In genomic region chr11:67314218-67314617, GRCh38 we compare ENCODE assay signal across 1 cellular context.
TF ChIP-seq lines count a peak whose summit lies in the region.

No MANE protein-coding gene starts in this region.

TF ChIP-seq in WTC11, 78 proteins besides CTCF, POLR2A, EP300 and RAD21 (continued from another document):
- TF ChIP-seq ZSCAN18 (CRISPR knock-in tag; IDR thresholded peaks at IDR 0.05) = no peak
- TF ChIP-seq NR3C1 (CRISPR knock-in tag; conservative IDR thresholded peaks at IDR 0.05; ENCODE audit: low read depth) = no peak
- no peak for TF ChIP-seq ZNF263 (CRISPR knock-in tag; IDR thresholded peaks at IDR 0.05; ENCODE audit: low read depth)
- TF ChIP-seq FOXP4 (CRISPR knock-in tag; IDR thresholded peaks at IDR 0.05) = no peak
- no peak for TF ChIP-seq ZNF423 (CRISPR knock-in tag; IDR thresholded peaks at IDR 0.05)
- TF ChIP-seq ZNF416 (CRISPR knock-in tag; IDR thresholded peaks at IDR 0.05) = no peak
- TF ChIP-seq NFE2L1 (CRISPR knock-in tag; IDR thresholded peaks at IDR 0.05) = no peak
- no peak for TF ChIP-seq EMX1 (CRISPR knock-in tag; IDR thresholded peaks at IDR 0.05)
- no peak for TF ChIP-seq ZNF425 (CRISPR knock-in tag; conservative IDR thresholded peaks at IDR 0.05)
- no peak for TF ChIP-seq ERG (CRISPR knock-in tag; IDR thresholded peaks at IDR 0.05)
- TF ChIP-seq ZBTB21 (CRISPR knock-in tag; IDR thresholded peaks at IDR 0.05; ENCODE audit: borderline replicate concordance) = no peak
- no peak for TF ChIP-seq RELA (CRISPR knock-in tag; IDR thresholded peaks at IDR 0.05; ENCODE audit: borderline replicate concordance)
